In genomic region chr3:101311676-101312075, GRCh38 we compare ENCODE assay signal across 24 cellular contexts. TPM values are rescaled to one million over a fixed set of nuclear protein-coding genes. Genes with fewer than 3 reads are reported as not detected.
DNase-seq lines count a peak whose midpoint lies in the region; ATAC-seq and TF ChIP-seq lines count a peak whose summit lies in the region.
"Had no signal": no experiment of that assay in that cellular context is flagged by ENCODE, and none has a peak within 500 bp of the region (broad histone marks: within the 10 kb centered on the region; RNA-seq: fewer than 3 reads in every experiment).

No MANE protein-coding gene starts in this region.

- no peaks in the 10 kb centered on the region for H3K27me3 ChIP-seq in thoracic aorta (replicated peaks; ENCODE audit: insufficient read depth)
- H3K27me3 ChIP-seq: BLaER1, Peyer's patch had no signal

- H3K4me1 Mint-ChIP-seq in activated CD4-positive, alpha-beta memory T cell treated with anti-CD3 and anti-CD28 coated beads, Interleukin-2, amount 10 ng/mL, durations not matched to agents 7 days and 5 days = no peaks in the 10 kb centered on the region
- no peaks in the 10 kb centered on the region for H3K4me1 Mint-ChIP-seq in natural killer cell treated with Interleukin-12 subunit alpha and Interleukin-12 subunit beta and Interleukin-15 and Interleukin-18, amount 100 ng/mL, for 72 hours (ENCODE audit: low read depth in 2 of 2)
- no peaks in the 10 kb centered on the region for H3K4me1 Mint-ChIP-seq in stimulated activated memory B cell treated with anti-CD40 and anti-IgM and Interleukin-4, amounts not matched to agents 10 μg/mL and 1 μg/mL and 100 μg/mL, for 72 hours

- H3K9me3 ChIP-seq in thoracic aorta = peaks cover 9% of the 10 kb centered on the region
- H3K9me3 ChIP-seq: HAP-1 had no signal

- H3K4me3 Mint-ChIP-seq in activated CD4-positive, alpha-beta memory T cell treated with anti-CD3 and anti-CD28 coated beads, Interleukin-2, amount 10 ng/mL, durations not matched to agents 7 days and 5 days = no peak overlapping the region
- no peak overlapping the region for H3K4me3 Mint-ChIP-seq in natural killer cell treated with Interleukin-12 subunit alpha and Interleukin-12 subunit beta and Interleukin-15 and Interleukin-18, amount 100 ng/mL, for 72 hours
- H3K4me3 Mint-ChIP-seq in stimulated activated memory B cell treated with anti-CD40 and anti-IgM and Interleukin-4, amounts not matched to agents 10 μg/mL and 1 μg/mL and 100 μg/mL, for 72 hours = no peak overlapping the region
- H3K4me3 Mint-ChIP-seq: CD4-positive, alpha-beta T cell had no signal

- no peaks in the 10 kb centered on the region for H3K36me3 ChIP-seq in thoracic aorta
- H3K36me3 ChIP-seq: HAP-1, Peyer's patch had no signal

- peaks cover 20% of the 10 kb centered on the region for H3K9me3 Mint-ChIP-seq in activated CD4-positive, alpha-beta memory T cell treated with anti-CD3 and anti-CD28 coated beads, Interleukin-2, amount 10 ng/mL, durations not matched to agents 7 days and 5 days
- peaks cover 12% of the 10 kb centered on the region for H3K9me3 Mint-ChIP-seq in natural killer cell treated with Interleukin-12 subunit alpha and Interleukin-12 subunit beta and Interleukin-15 and Interleukin-18, amount 100 ng/mL, for 72 hours
- peaks cover 14% of the 10 kb centered on the region for H3K9me3 Mint-ChIP-seq in stimulated activated memory B cell treated with anti-CD40 and anti-IgM and Interleukin-4, amounts not matched to agents 10 μg/mL and 1 μg/mL and 100 μg/mL, for 72 hours

- no peak for DNase-seq in left ventricle myocardium superior
- DNase-seq in left cardiac atrium = no peak
- peak; percentile 77 for DNase-seq in myocyte (ENCODE audit: low read depth)
- no peak for DNase-seq in thoracic aorta (ENCODE audit: low spot score)
- DNase-seq in activated CD4-positive, alpha-beta memory T cell treated with anti-CD3 and anti-CD28 coated beads, Interleukin-2, amount 10 ng/mL, durations not matched to agents 7 days and 5 days = no peak
- DNase-seq in natural killer cell treated with Interleukin-12 subunit alpha and Interleukin-12 subunit beta and Interleukin-15 and Interleukin-18, amount 100 ng/mL, for 72 hours (ENCODE audit: low spot score) = no peak
- no peak for DNase-seq in NCI-H2196 (lab: John Stamatoyannopoulos, UW; ENCODE audit: unreplicated experiment)
- DNase-seq: ACHN; Caco-2; CD4-positive, alpha-beta T cell; DND-41; GM23248; NCI-H1105; NCI-H2029 treated with DMSO at 0.1 percent for 48 hours; NCI-H345; NCI-H524; Peyer's patch had no signal

- POLR2A ChIA-PET in activated CD4-positive, alpha-beta memory T cell treated with anti-CD3 and anti-CD28 coated beads, Interleukin-2, amount 10 ng/mL, durations not matched to agents 7 days and 5 days (lab: Charles Lee) = no interaction called here

- peaks cover 0 to 38% of the 10 kb centered on the region in 2 donors for H3K4me1 ChIP-seq in thoracic aorta (ENCODE audit: control insufficient read depth in 1 of 2, low read depth in 2 of 2)
- H3K4me1 ChIP-seq: BLaER1, Caco-2 had no signal

- peaks cover 25% of the 10 kb centered on the region for H3K36me3 Mint-ChIP-seq in activated CD4-positive, alpha-beta memory T cell treated with anti-CD3 and anti-CD28 coated beads, Interleukin-2, amount 10 ng/mL, durations not matched to agents 7 days and 5 days (ENCODE audit: low read depth)
- peaks cover 17% of the 10 kb centered on the region for H3K36me3 Mint-ChIP-seq in natural killer cell treated with Interleukin-12 subunit alpha and Interleukin-12 subunit beta and Interleukin-15 and Interleukin-18, amount 100 ng/mL, for 72 hours
- H3K36me3 Mint-ChIP-seq in stimulated activated memory B cell treated with anti-CD40 and anti-IgM and Interleukin-4, amounts not matched to agents 10 μg/mL and 1 μg/mL and 100 μg/mL, for 72 hours = peaks cover 36% of the 10 kb centered on the region

- peak; percentile 32 for ATAC-seq in left ventricle myocardium superior
- ATAC-seq in left cardiac atrium = no peak
- ATAC-seq in thoracic aorta (ENCODE audit: insufficient number of reproducible peaks, low FRiP score, low read depth) = no peak
- ATAC-seq in natural killer cell treated with Interleukin-12 subunit alpha and Interleukin-12 subunit beta and Interleukin-15 and Interleukin-18, amount 100 ng/mL, for 72 hours = no peak
- ATAC-seq in stimulated activated memory B cell treated with anti-CD40 and anti-IgM and Interleukin-4, amounts not matched to agents 10 μg/mL and 1 μg/mL and 100 μg/mL, for 72 hours = no peak

- no peaks in the 10 kb centered on the region for H3K27me3 Mint-ChIP-seq in activated CD4-positive, alpha-beta memory T cell treated with anti-CD3 and anti-CD28 coated beads, Interleukin-2, amount 10 ng/mL, durations not matched to agents 7 days and 5 days
- no peaks in the 10 kb centered on the region for H3K27me3 Mint-ChIP-seq in natural killer cell treated with Interleukin-12 subunit alpha and Interleukin-12 subunit beta and Interleukin-15 and Interleukin-18, amount 100 ng/mL, for 72 hours
- no peaks in the 10 kb centered on the region for H3K27me3 Mint-ChIP-seq in stimulated activated memory B cell treated with anti-CD40 and anti-IgM and Interleukin-4, amounts not matched to agents 10 μg/mL and 1 μg/mL and 100 μg/mL, for 72 hours
- H3K27me3 Mint-ChIP-seq: CD4-positive, alpha-beta T cell had no signal

- intact Hi-C loops in left ventricle myocardium superior (cut with micrococcal nuclease) = no loop called here
- intact Hi-C loops in left cardiac atrium (cut with DNase I) = no loop called here

- no peak for TF ChIP-seq CTCF in thoracic aorta (IDR thresholded peaks at IDR 0.05)

- H3K27ac ChIP-seq in thoracic aorta = peak overlapping the region; percentile 57 to 67
- H3K27ac ChIP-seq: 22Rv1, BLaER1, GM23248, HL-60, KMS-11, Peyer's patch had no signal

- no peak overlapping the region for H3K27ac Mint-ChIP-seq in activated CD4-positive, alpha-beta memory T cell treated with anti-CD3 and anti-CD28 coated beads, Interleukin-2, amount 10 ng/mL, durations not matched to agents 7 days and 5 days
- H3K27ac Mint-ChIP-seq in natural killer cell treated with Interleukin-12 subunit alpha and Interleukin-12 subunit beta and Interleukin-15 and Interleukin-18, amount 100 ng/mL, for 72 hours = no peak overlapping the region
- no peak overlapping the region for H3K27ac Mint-ChIP-seq in stimulated activated memory B cell treated with anti-CD40 and anti-IgM and Interleukin-4, amounts not matched to agents 10 μg/mL and 1 μg/mL and 100 μg/mL, for 72 hours
- H3K27ac Mint-ChIP-seq: CD4-positive, alpha-beta T cell had no signal

- no peak overlapping the region for H3K4me3 ChIP-seq in thoracic aorta
- H3K4me3 ChIP-seq: BLaER1, GM23248, HAP-1, Peyer's patch had no signal

- CTCF ChIA-PET in activated CD4-positive, alpha-beta memory T cell treated with anti-CD3 and anti-CD28 coated beads, Interleukin-2, amount 10 ng/mL, durations not matched to agents 7 days and 5 days (lab: Charles Lee) = no interaction called here

RNA-seq across cellular contexts. Expression of gene IMPG2, which starts 8.7 kb away (rescaled TPM):
- 0.20 TPM for total RNA-seq in left ventricle myocardium superior
- under 1 TPM; 0.18 to 0.31 TPM for total RNA-seq in left cardiac atrium
- total RNA-seq in myocyte = 0.67 and 0.78 TPM in 2 replicates
- 0.28 TPM for polyA plus RNA-seq in myocyte (2012)
- under 1 TPM; 0.21 to 0.81 TPM for total RNA-seq in thoracic aorta
- under 1 TPM; 0.18 to 0.25 TPM for total RNA-seq in activated CD4-positive, alpha-beta memory T cell treated with anti-CD3 and anti-CD28 coated beads, Interleukin-2, amount 10 ng/mL, durations not matched to agents 7 days and 5 days
- under 1 TPM; 0.25 to 0.45 TPM for total RNA-seq in natural killer cell treated with Interleukin-12 subunit alpha and Interleukin-12 subunit beta and Interleukin-15 and Interleukin-18, amount 100 ng/mL, for 72 hours
- total RNA-seq: Caco-2, HT1080 had no signal
- polyA plus RNA-seq: GM23248 had no signal
